10 cellular contexts compared by ENCODE assay signal in the genomic region with DNA sequence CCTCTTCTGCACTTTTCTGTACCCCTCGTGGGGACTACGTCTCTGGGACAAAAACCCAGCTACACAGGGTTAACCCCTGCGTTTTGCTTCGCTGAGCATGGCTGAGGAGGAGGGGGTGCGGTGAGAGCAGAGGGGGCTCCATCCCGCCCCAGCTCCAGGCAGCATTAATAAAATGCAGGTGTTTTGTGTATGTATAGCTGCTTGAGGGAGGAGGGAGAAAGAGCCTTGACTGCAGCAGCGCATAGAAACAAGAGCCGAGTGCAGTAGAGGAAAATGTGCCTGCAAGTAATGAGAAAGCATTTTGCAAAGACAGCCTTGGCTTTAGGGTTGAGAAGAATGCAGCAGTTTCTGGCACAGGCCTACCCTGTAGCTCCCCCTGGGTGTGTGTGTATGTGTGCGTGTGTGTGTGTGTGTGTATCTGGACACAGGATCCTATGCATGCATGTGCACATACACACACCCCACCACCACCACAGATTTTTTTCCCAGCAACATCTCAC.
DNase-seq lines count a peak whose midpoint lies in the region; ATAC-seq and TF ChIP-seq lines count a peak whose summit lies in the region.
"Had no signal": no experiment of that assay in that cellular context is flagged by ENCODE, and none has a peak within 500 bp of the region (broad histone marks: within the 10 kb centered on the region; RNA-seq: fewer than 3 reads in every experiment).

No MANE protein-coding gene starts in this region.

- BruUV-seq in MCF 10A (replicated peaks; lab: Mats Ljungman, UMichigan), result no TSS peak

- no peaks in the 10 kb centered on the region for H3K4me1 ChIP-seq in breast epithelium
- H3K4me1 ChIP-seq in vagina, result peaks cover 13% of the 10 kb centered on the region
- peaks cover 21% of the 10 kb centered on the region for H3K4me1 ChIP-seq in body of pancreas

- H3K36me3 ChIP-seq in breast epithelium, result no peaks in the 10 kb centered on the region
- H3K36me3 ChIP-seq in kidney epithelial cell (ENCODE audit: control insufficient read depth, insufficient read depth, low read length), result no peaks in the 10 kb centered on the region
- no peaks in the 10 kb centered on the region for H3K36me3 ChIP-seq in vagina
- H3K36me3 ChIP-seq in body of pancreas (replicated peaks in 1 of 2; ENCODE audit: insufficient read depth in 1 of 2, low read depth in 2 of 2), result no peaks in the 10 kb centered on the region
- H3K36me3 ChIP-seq: spleen had no signal

- POLR2A ChIA-PET in MCF 10A (lab: Yijun Ruan, JAX), result interaction anchor here (0.6 to 8.5 kb wide), 9 partner anchors 12 to 441 kb away, joined by 3 to 229 read pairs (median 8); partner anchors contain the start of gene ZFP36L1

- CTCF ChIA-PET in MCF 10A (lab: Yijun Ruan, JAX), result interaction anchor here (0.6 to 1.0 kb wide), 5 partner anchors 32 to 187 kb away, joined by 3 read pairs; no protein-coding TSS in a partner anchor

- H3K9me3 ChIP-seq in breast epithelium, result no peaks in the 10 kb centered on the region
- no peaks in the 10 kb centered on the region for H3K9me3 ChIP-seq in vagina
- H3K9me3 ChIP-seq in body of pancreas, result no peaks in the 10 kb centered on the region
- H3K9me3 ChIP-seq: spleen had no signal

- intact Hi-C loops in MCF 10A (cut with micrococcal nuclease) (loop anchor here (5.0 to 10.0 kb wide), 2 partner anchors 112 to 284 kb away; no protein-coding TSS in a partner anchor), breast epithelium (cut with DNase I; ENCODE audit: low total_unique reads) (no loop called here), vagina (cut with DNase I) (no loop called here), body of pancreas (cut with DNase I) (no loop called here)

- DNase-seq in MCF 10A (ENCODE audit: unreplicated experiment) (no peak), breast epithelium (ENCODE audit: low spot score in 2 of 2) (no peak), SW480 (ENCODE audit: low spot score) (peak; percentile 70), kidney epithelial cell (ENCODE audit: low read depth) (no peak), vagina (ENCODE audit: extremely low spot score in 2 of 2) (no peak), body of pancreas (no peak)
- DNase-seq: DND-41, spleen had no signal

- no peak overlapping the region for H3K4me3 ChIP-seq in breast epithelium
- H3K4me3 ChIP-seq in kidney epithelial cell (ENCODE audit: low read depth, low read length), result no peak overlapping the region
- H3K4me3 ChIP-seq in vagina, result no peak overlapping the region
- no peak overlapping the region for H3K4me3 ChIP-seq in body of pancreas
- H3K4me3 ChIP-seq: spleen had no signal

- whole genome bisulfite sequencing in body of pancreas, 2 donors, result 68 to 71% methylated on average over 9 of the region's 9 CpGs

- ATAC-seq in HG02759 (IDR thresholded peaks at IDR 0.05; ENCODE audit: unreplicated experiment) (no peak), HG03025 (IDR thresholded peaks at IDR 0.05; ENCODE audit: low FRiP score, unreplicated experiment) (no peak), body of pancreas (no peak)

- TF ChIP-seq POLR2A in breast epithelium (IDR thresholded peaks at IDR 0.05) (no peak), vagina (IDR thresholded peaks at IDR 0.05) (no peak), body of pancreas (IDR thresholded peaks at IDR 0.05) (no peak)

- H3K27ac Mint-ChIP-seq in MCF 10A (ENCODE audit: low read depth, unreplicated experiment), result peak overlapping the region; percentile 96

- peaks cover 57% of the 10 kb centered on the region for H3K4me1 Mint-ChIP-seq in MCF 10A (ENCODE audit: insufficient read depth, unreplicated experiment)

- H3K27ac ChIP-seq in breast epithelium (no peak overlapping the region), vagina (peak overlapping the region; percentile 33), body of pancreas (no peak overlapping the region)

- H3K9me3 Mint-ChIP-seq in MCF 10A (ENCODE audit: unreplicated experiment), result no peaks in the 10 kb centered on the region

- H3K27me3 ChIP-seq in breast epithelium (no peaks in the 10 kb centered on the region), kidney epithelial cell (ENCODE audit: control insufficient read depth, insufficient read depth, low read length) (no peaks in the 10 kb centered on the region), vagina (no peaks in the 10 kb centered on the region), body of pancreas (no peaks in the 10 kb centered on the region)
- H3K27me3 ChIP-seq: spleen had no signal

- TF ChIP-seq CTCF in MCF 10A (IDR thresholded peaks at IDR 0.05; ENCODE audit: unreplicated experiment) (no peak), breast epithelium (IDR thresholded peaks at IDR 0.05) (no peak), kidney epithelial cell (IDR thresholded peaks at IDR 0.05; ENCODE audit: insufficient read depth, low read length, poor library complexity, severe bottlenecking) (peak; percentile 18), vagina (IDR thresholded peaks at IDR 0.05) (no peak), body of pancreas (IDR thresholded peaks at IDR 0.05) (no peak)

- H3K4me3 Mint-ChIP-seq in MCF 10A (ENCODE audit: unreplicated experiment), result no peak overlapping the region

- peaks cover 9% of the 10 kb centered on the region for H3K36me3 Mint-ChIP-seq in MCF 10A (ENCODE audit: insufficient read depth, unreplicated experiment)

- no peaks in the 10 kb centered on the region for H3K27me3 Mint-ChIP-seq in MCF 10A (ENCODE audit: insufficient read depth, unreplicated experiment)
